ENCODE assay signal across 28 cellular contexts in genomic region chr2:2389215-2389614, GRCh38.
"Had no signal": no experiment of that assay in that cellular context is flagged by ENCODE, and none has a peak within 500 bp of the region (broad histone marks: within the 10 kb centered on the region; RNA-seq: fewer than 3 reads in every experiment).

No MANE protein-coding gene starts in this region.

- H3K27ac ChIP-seq: adrenal gland, body of pancreas, breast epithelium, Peyer's patch, SJSA1 had no signal

- H3K4me3 ChIP-seq: adrenal gland, body of pancreas, breast epithelium, Peyer's patch, SJSA1 had no signal

- H3K4me2 ChIP-seq: SK-N-SH had no signal

- H3K4me1 ChIP-seq: adrenal gland, body of pancreas, breast epithelium, Peyer's patch, SJSA1 had no signal

- H3K36me3 ChIP-seq: adrenal gland, breast epithelium, Peyer's patch, SJSA1 had no signal

- H3K27me3 ChIP-seq: adrenal gland, body of pancreas, breast epithelium, Peyer's patch, SJSA1 had no signal

- H3K9me3 ChIP-seq: adrenal gland, body of pancreas, Peyer's patch, SJSA1 had no signal

- H3K9ac ChIP-seq: SK-N-SH had no signal

- DNase-seq: activated B cell treated with CpG ODN at 0.5 μM for 24 hours; activated CD4-positive, alpha-beta memory T cell treated with anti-CD3 and anti-CD28 coated beads for 36 hours; activated CD4-positive, alpha-beta T cell treated with anti-CD3 and anti-CD28 coated beads for 4 hours; activated CD4-positive, alpha-beta T cell treated with anti-CD3 and anti-CD28 coated beads, Interleukin-2, amount 50 U/mL, for 1 hour; activated CD4-positive, CD25-positive, alpha-beta regulatory T cell treated with anti-CD3 and anti-CD28 coated beads, Interleukin-2, amount 50 U/mL, for 72 hours; activated CD8-positive, alpha-beta memory T cell treated with anti-CD3 and anti-CD28 coated beads, Interleukin-2, amount 50 U/mL, for 4 hours; activated gamma-delta T cell treated with Interleukin-2 at 50 U/mL for 16 hours; activated naive CD4-positive, alpha-beta T cell treated with anti-CD3 and anti-CD28 coated beads for 36 hours; activated T-cell treated with anti-CD3 and anti-CD28 coated beads for 4 hours; activated T-cell treated with anti-CD3 and anti-CD28 coated beads, Interleukin-2, amount 50 U/mL, for 4 hours; adrenal gland; body of pancreas; Karpas-422; NCI-H1048; NCI-H1436 treated with DMSO at 0.1 percent for 48 hours; NCI-H1694 treated with DMSO at 0.1 percent for 48 hours; NCI-H2029; NCI-H226; NCI-H446 treated with DMSO at 0.1 percent for 48 hours; NCI-H524; NCI-H69; PC-3; Peyer's patch; RPMI8226; SHP77 treated with DMSO at 0.1 percent for 48 hours; SK-N-SH had no signal
